In the genomic region with DNA sequence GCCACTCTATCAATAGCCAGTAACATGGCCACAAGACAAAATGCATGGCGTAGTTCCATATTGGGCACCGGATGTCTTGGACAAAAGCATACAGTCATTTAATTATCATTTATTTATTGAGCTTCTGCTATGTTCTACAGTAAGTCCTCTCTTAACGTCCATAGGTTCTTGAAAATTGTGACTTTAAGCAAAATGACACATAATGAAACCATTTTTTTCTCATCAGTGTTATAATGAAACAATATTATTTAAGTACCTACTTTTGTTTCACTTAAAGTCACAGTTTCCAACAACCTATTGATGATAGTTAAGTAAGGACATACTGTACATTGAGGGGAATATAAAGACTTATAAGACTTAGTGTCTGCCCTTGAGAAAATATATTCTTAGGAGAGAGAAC, we compare ENCODE assay signal across 20 cellular contexts.
DNase-seq lines count a peak whose midpoint lies in the region; ATAC-seq, FAIRE-seq and TF ChIP-seq lines count a peak whose summit lies in the region.
"Had no signal": no experiment of that assay in that cellular context is flagged by ENCODE, and none has a peak within 500 bp of the region (broad histone marks: within the 10 kb centered on the region; RNA-seq: fewer than 3 reads in every experiment).

No MANE protein-coding gene starts in this region.

- H3K9ac ChIP-seq in endodermal cell (ENCODE audit: extremely low read depth, low read length, poor library complexity, severe bottlenecking) = no peak overlapping the region
- H3K9ac ChIP-seq: SK-N-SH had no signal

- peaks cover 84% of the 10 kb centered on the region for H3K36me3 ChIP-seq in CD4-positive, CD25-positive, alpha-beta regulatory T cell (ENCODE audit: control insufficient read depth, insufficient read depth, low read length)
- H3K36me3 ChIP-seq in pancreas (peaks cover 4 to 60% (median 15%) of the 10 kb centered on the region in 3 donors), endodermal cell (ENCODE audit: control insufficient read depth, insufficient read depth, low read length) (peaks cover 95% of the 10 kb centered on the region)
- H3K36me3 ChIP-seq: uterus had no signal

- WGBS in pancreas, 2 donors = 91 to 97% methylated on average over 3 of the region's 3 CpGs
- WGBS in endodermal cell (ENCODE audit: insufficient coverage in 1 of 2, insufficient read length in 1 of 2), 2 experiments = 96% methylated on average over 3 of the region's 3 CpGs; no CpG with 5 or more reads in 1 of the 2 experiments

- peaks cover 65% of the 10 kb centered on the region for H3K36me3 Mint-ChIP-seq in CD4-positive, CD25-positive, alpha-beta regulatory T cell
- H3K36me3 Mint-ChIP-seq in T-helper 17 cell (ENCODE audit: low read depth) = peaks cover 8% of the 10 kb centered on the region
- peaks cover 80% of the 10 kb centered on the region for H3K36me3 Mint-ChIP-seq in central memory CD8-positive, alpha-beta T cell (ENCODE audit: insufficient read depth)
- peaks cover 78% of the 10 kb centered on the region for H3K36me3 Mint-ChIP-seq in endodermal cell (ENCODE audit: low read depth)

- TF ChIP-seq CTCF in pancreas (IDR thresholded peaks at IDR 0.05) = no peak
- no peak for TF ChIP-seq CTCF in endodermal cell (conservative IDR thresholded peaks at IDR 0.05)

- H3K9me3 ChIP-seq in CD4-positive, CD25-positive, alpha-beta regulatory T cell (ENCODE audit: control insufficient read depth in 2 of 2, low read length in 2 of 2) = no peaks in the 10 kb centered on the region
- H3K9me3 ChIP-seq in T-helper 17 cell (ENCODE audit: control insufficient read depth, low read length, poor library complexity, severe bottlenecking) (no peaks in the 10 kb centered on the region), pancreas (no peaks in the 10 kb centered on the region), endodermal cell (ENCODE audit: control insufficient read depth, low read length) (no peaks in the 10 kb centered on the region)
- H3K9me3 ChIP-seq: SK-N-SH, uterus had no signal

- H3K4me3 ChIP-seq in CD4-positive, CD25-positive, alpha-beta regulatory T cell (ENCODE audit: low read depth, low read length) = no peak overlapping the region
- H3K4me3 ChIP-seq in pancreas = no peak overlapping the region
- no peak overlapping the region for H3K4me3 ChIP-seq in endodermal cell (ENCODE audit: low read length)
- H3K4me3 ChIP-seq: uterus had no signal

- H3K9me3 Mint-ChIP-seq in CD4-positive, CD25-positive, alpha-beta regulatory T cell = no peaks in the 10 kb centered on the region
- H3K9me3 Mint-ChIP-seq in central memory CD8-positive, alpha-beta T cell = no peaks in the 10 kb centered on the region
- H3K9me3 Mint-ChIP-seq in endodermal cell = no peaks in the 10 kb centered on the region
- H3K9me3 Mint-ChIP-seq: naive B cell had no signal

- no peak overlapping the region for H3K27ac ChIP-seq in CD4-positive, CD25-positive, alpha-beta regulatory T cell (ENCODE audit: insufficient read depth, low read length, poor library complexity, severe bottlenecking)
- no peak overlapping the region for H3K27ac ChIP-seq in pancreas
- H3K27ac ChIP-seq in endodermal cell (ENCODE audit: low read depth, low read length) = no peak overlapping the region
- H3K27ac ChIP-seq: brain microvascular endothelial cell, uterus had no signal

- peaks cover 3% of the 10 kb centered on the region for H3K4me1 ChIP-seq in CD4-positive, CD25-positive, alpha-beta regulatory T cell (ENCODE audit: control insufficient read depth, insufficient read depth, low read length, poor library complexity, severe bottlenecking)
- H3K4me1 ChIP-seq in pancreas (peaks cover 0 to 4% (median 4%) of the 10 kb centered on the region in 3 donors), endodermal cell (ENCODE audit: control insufficient read depth, insufficient read depth, low read length) (peaks cover under 1% of the 10 kb centered on the region)
- H3K4me1 ChIP-seq: uterus had no signal

- FAIRE-seq in G401.6 (lab: Jason Lieb, UNC) (peak; percentile 42), pancreas (lab: Jason Lieb, UNC) (no peak)
- FAIRE-seq: kidney had no signal

- no peaks in the 10 kb centered on the region for H3K27me3 Mint-ChIP-seq in CD4-positive, CD25-positive, alpha-beta regulatory T cell
- H3K27me3 Mint-ChIP-seq in T-helper 17 cell (no peaks in the 10 kb centered on the region), endodermal cell (ENCODE audit: insufficient read depth) (no peaks in the 10 kb centered on the region)
- no peaks in the 10 kb centered on the region for H3K27me3 Mint-ChIP-seq in central memory CD8-positive, alpha-beta T cell
- H3K27me3 Mint-ChIP-seq: naive B cell had no signal

- H3K4me3 Mint-ChIP-seq in CD4-positive, CD25-positive, alpha-beta regulatory T cell = no peak overlapping the region
- H3K4me3 Mint-ChIP-seq in T-helper 17 cell (no peak overlapping the region), endodermal cell (no peak overlapping the region)
- H3K4me3 Mint-ChIP-seq in central memory CD8-positive, alpha-beta T cell = no peak overlapping the region

- H3K27ac Mint-ChIP-seq in CD4-positive, CD25-positive, alpha-beta regulatory T cell = peak overlapping the region in 2 of 3 donors; percentile 5 to 42
- H3K27ac Mint-ChIP-seq in T-helper 17 cell (peak overlapping the region; percentile 79), endodermal cell (no peak overlapping the region)
- H3K27ac Mint-ChIP-seq in central memory CD8-positive, alpha-beta T cell (ENCODE audit: low read depth) = peak overlapping the region; percentile 50

- intact Hi-C loops in pancreas (cut with DNase I) = no loop called here

- peaks cover 26 to 51% (median 39%) of the 10 kb centered on the region in 4 donors for H3K4me1 Mint-ChIP-seq in CD4-positive, CD25-positive, alpha-beta regulatory T cell
- H3K4me1 Mint-ChIP-seq in T-helper 17 cell = peaks cover 12% of the 10 kb centered on the region
- peaks cover 14% of the 10 kb centered on the region for H3K4me1 Mint-ChIP-seq in central memory CD8-positive, alpha-beta T cell
- peaks cover 10% of the 10 kb centered on the region for H3K4me1 Mint-ChIP-seq in endodermal cell

- DNase-seq in CD4-positive, CD25-positive, alpha-beta regulatory T cell = peak in 1 of 3 donors; percentile 58
- DNase-seq in T-helper 17 cell (no peak), pancreas (no peak), DMS153 (lab: John Stamatoyannopoulos, UW) (no peak), endodermal cell (no peak), NCI-H774 (lab: John Stamatoyannopoulos, UW) (no peak)
- DNase-seq in central memory CD8-positive, alpha-beta T cell (ENCODE audit: low spot score in 2 of 2) = no peak
- DNase-seq: activated CD4-positive, alpha-beta T cell treated with anti-CD3 and anti-CD28 coated beads, Interleukin-2, amount 50 U/mL, for 48 hours; activated gamma-delta T cell treated with Interleukin-2 at 50 U/mL for 16 hours; brain microvascular endothelial cell; cortex of kidney; foreskin fibroblast; hippocampal formation; Karpas-422; kidney; naive B cell; SK-N-SH; substantia nigra; uterus had no signal

- no peak for ATAC-seq in CD4-positive, CD25-positive, alpha-beta regulatory T cell (ENCODE audit: low read depth in 2 of 2)
- ATAC-seq in T-helper 17 cell = no peak
- no peak for ATAC-seq in central memory CD8-positive, alpha-beta T cell (replicated peaks; ENCODE audit: extremely low read depth, poor library complexity, severe bottlenecking)
- no peak for ATAC-seq in pancreas

- no peaks in the 10 kb centered on the region for H3K27me3 ChIP-seq in CD4-positive, CD25-positive, alpha-beta regulatory T cell (ENCODE audit: control insufficient read depth, insufficient read depth, low read length)
- no peaks in the 10 kb centered on the region for H3K27me3 ChIP-seq in pancreas
- H3K27me3 ChIP-seq in endodermal cell (ENCODE audit: control insufficient read depth, insufficient read depth, low read length, poor library complexity, severe bottlenecking) = no peaks in the 10 kb centered on the region
- H3K27me3 ChIP-seq: brain microvascular endothelial cell, uterus had no signal
